8 cellular contexts compared by ENCODE assay signal in the genomic region with DNA sequence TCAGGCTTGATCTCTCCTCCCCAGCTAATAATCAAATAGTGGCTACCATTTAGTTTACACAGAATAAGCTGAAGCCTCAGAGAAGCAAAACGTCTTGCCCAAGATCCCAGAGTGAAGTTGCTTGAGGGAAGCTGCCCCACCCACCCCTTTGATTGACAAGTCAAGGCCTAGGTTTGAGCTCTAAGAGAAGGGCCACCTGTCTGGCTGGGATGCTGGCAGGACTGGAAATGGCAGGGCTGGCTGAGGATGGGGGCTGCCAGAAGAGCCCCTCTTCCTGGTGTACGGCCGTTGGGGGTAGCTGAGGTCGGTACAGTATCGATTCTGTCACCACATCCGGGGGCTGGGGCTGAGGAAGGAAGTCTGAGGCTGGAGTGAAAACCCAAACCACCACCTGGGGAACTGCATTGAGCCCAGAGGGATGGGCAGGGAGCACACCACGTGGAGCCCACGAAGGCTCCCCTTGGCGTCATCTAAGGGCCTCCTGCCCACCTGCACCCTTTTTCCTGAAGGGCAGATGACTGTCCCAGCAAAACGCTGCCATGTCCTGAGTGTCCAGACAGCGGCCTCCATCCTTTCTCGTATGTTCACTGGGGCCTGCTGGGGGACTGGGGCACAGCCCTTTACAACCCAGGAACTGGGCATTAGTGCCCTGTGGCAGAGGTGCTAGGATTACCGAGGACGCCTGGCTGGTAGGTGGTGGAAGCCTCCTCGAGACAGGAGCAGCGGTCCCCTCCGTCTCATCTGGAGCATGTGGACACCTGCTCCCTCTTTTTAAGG. TPM values are rescaled to one million over a fixed set of nuclear protein-coding genes. Genes with fewer than 3 reads are reported as not detected.
A peak's percentile ranks its signal among the peaks of the same experiment; 100 is the strongest.
DNase-seq lines count a peak whose midpoint lies in the region; ATAC-seq, FAIRE-seq and TF ChIP-seq lines count a peak whose summit lies in the region.

No MANE protein-coding gene starts in this region.

- H3K4me1 ChIP-seq in parathyroid adenoma = peaks cover 9% of the 10 kb centered on the region

- H3K36me3 ChIP-seq in parathyroid adenoma (ENCODE audit: control insufficient read depth, insufficient read depth, low read length) = no peaks in the 10 kb centered on the region

- H3K79me2 ChIP-seq in parathyroid adenoma = peaks cover 2% of the 10 kb centered on the region

- peak overlapping the region; percentile 19 for H3K27ac ChIP-seq in parathyroid adenoma

- H3K27me3 Mint-ChIP-seq in IgD-negative memory B cell = no peaks in the 10 kb centered on the region

- H3K9me3 ChIP-seq in parathyroid adenoma (ENCODE audit: control insufficient read depth, low read length) = no peaks in the 10 kb centered on the region

- no peak overlapping the region for H3K4me3 ChIP-seq in parathyroid adenoma (ENCODE audit: low read depth, low read length)

- H3K27me3 ChIP-seq in parathyroid adenoma (ENCODE audit: control insufficient read depth, insufficient read depth, low read length) = no peaks in the 10 kb centered on the region

- no peak overlapping the region for H2AFZ ChIP-seq in parathyroid adenoma

- peaks cover 29 to 49% (median 39%) of the 10 kb centered on the region in 3 donors for H3K4me1 Mint-ChIP-seq in IgD-negative memory B cell

- TF ChIP-seq CTCF in GM10266 (IDR thresholded peaks at IDR 0.05; ENCODE audit: control insufficient read depth, insufficient read depth, low read depth, missing control alignments) (no peak), parathyroid adenoma (IDR thresholded peaks at IDR 0.05) (no peak), D721Med (IDR thresholded peaks at IDR 0.05; ENCODE audit: insufficient read depth, missing control alignments) (no peak)

- no peak for ATAC-seq in HG03159 (IDR thresholded peaks at IDR 0.05; ENCODE audit: unreplicated experiment)

- no peak for FAIRE-seq in D721Med (lab: Jason Lieb, UNC)

- H3K27ac Mint-ChIP-seq in IgD-negative memory B cell = peak overlapping the region; percentile 97 to 99 (median 98)

- peaks cover 4% of the 10 kb centered on the region for H3K36me3 Mint-ChIP-seq in IgD-negative memory B cell

- H3K9ac ChIP-seq in parathyroid adenoma = no peak overlapping the region

- no peaks in the 10 kb centered on the region for H3K9me3 Mint-ChIP-seq in IgD-negative memory B cell

- no peak overlapping the region for H3K4me2 ChIP-seq in parathyroid adenoma (ENCODE audit: low read length)

- DNase-seq in GM10266 (ENCODE audit: extremely low spot score) (peak; percentile 73), dermis blood vessel endothelial cell (peak; percentile 49), midbrain (lab: John Stamatoyannopoulos, UW) (no peak), D721Med (ENCODE audit: insufficient read length, low spot score) (no peak)
- peak; percentile 48 for DNase-seq in activated CD4-positive, CD25-positive, alpha-beta regulatory T cell treated with anti-CD3 and anti-CD28 coated beads, Interleukin-2, amount 50 U/mL, for 72 hours

- H3K4me3 Mint-ChIP-seq in IgD-negative memory B cell = peak overlapping the region; percentile 92 to 99 (median 97)

RNA-seq across cellular contexts. Expression of a gene that starts 1.4 kb away (rescaled TPM):
- polyA plus RNA-seq in IgD-negative memory B cell = 143 TPM
- total RNA-seq in dermis blood vessel endothelial cell = 84.2 and 135 TPM in 2 replicates

RNA-seq across cellular contexts. Expression of a gene that starts 27.5 kb away (rescaled TPM):
- polyA plus RNA-seq in IgD-negative memory B cell = 5.9 TPM
- 16.7 and 21.5 TPM in 2 replicates for total RNA-seq in dermis blood vessel endothelial cell

RNA-seq across cellular contexts. Expression of a gene that starts 27.9 kb away (rescaled TPM):
- 33.3 TPM for polyA plus RNA-seq in IgD-negative memory B cell
- total RNA-seq in dermis blood vessel endothelial cell = 90.9 and 135 TPM in 2 replicates

RNA-seq across cellular contexts. Expression of a gene that starts 57.4 kb away (rescaled TPM):
- not detected for polyA plus RNA-seq in IgD-negative memory B cell
- total RNA-seq in dermis blood vessel endothelial cell = 0.14 and 0.34 TPM in 2 replicates

Comparison
In these comparisons a context has a peak if more than half of its experiments do, and no peak if none do; other contexts are left out.
1. DNase-seq: peak in GM10266 (single experiment), activated CD4-positive, CD25-positive, alpha-beta regulatory T cell treated with anti-CD3 and anti-CD28 coated beads, Interleukin-2, amount 50 U/mL, for 72 hours (single experiment) and dermis blood vessel endothelial cell (single experiment); none in midbrain (single experiment) and D721Med (single experiment).